23 cellular contexts compared by ENCODE assay signal in the genomic region with DNA sequence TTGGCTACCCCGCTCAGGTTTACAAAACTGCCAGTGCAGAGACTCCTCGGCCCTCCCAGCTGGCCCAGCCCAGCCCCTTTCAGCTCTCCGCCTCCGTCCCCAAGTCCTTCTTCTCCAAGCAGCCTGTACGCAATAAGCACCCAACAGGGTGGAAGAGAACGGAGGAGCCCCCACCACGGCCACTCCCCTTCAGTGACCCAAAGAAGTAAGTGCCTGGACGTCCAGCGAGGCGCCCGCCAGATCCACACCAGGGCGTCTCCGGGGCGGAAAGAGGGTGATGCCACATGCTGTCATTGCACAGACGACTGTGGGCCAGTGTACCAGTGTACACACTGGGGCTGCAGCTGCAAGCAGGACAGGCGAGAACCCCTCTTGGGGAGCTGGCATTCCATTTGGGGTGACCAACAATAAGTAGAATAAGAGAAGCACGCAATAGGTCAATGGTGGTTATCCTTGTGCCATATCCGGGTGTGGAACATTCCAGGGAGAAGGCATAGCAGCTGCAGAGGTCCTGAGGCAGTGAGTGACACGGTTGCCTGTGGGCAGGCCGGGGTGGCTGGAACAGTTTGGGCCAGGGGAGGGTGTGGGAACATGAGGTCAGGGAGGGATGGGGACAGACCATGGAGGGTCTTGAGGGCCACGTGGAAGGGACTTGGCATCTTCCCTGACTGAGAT. TPM values are rescaled to one million over a fixed set of nuclear protein-coding genes. Genes with fewer than 3 reads are reported as not detected.
DNase-seq lines count a peak whose midpoint lies in the region; ATAC-seq, FAIRE-seq and TF ChIP-seq lines count a peak whose summit lies in the region.
"Had no signal": no experiment of that assay in that cellular context is flagged by ENCODE, and none has a peak within 500 bp of the region (broad histone marks: within the 10 kb centered on the region; RNA-seq: fewer than 3 reads in every experiment).

No MANE protein-coding gene starts in this region.

- H3K27me3 ChIP-seq in BLaER1 (no peaks in the 10 kb centered on the region), K562 (ENCODE audit: control insufficient read depth in 2 of 2, insufficient read depth in 2 of 2, low read length in 2 of 2) (no peaks in the 10 kb centered on the region; a peak in 1 of 5 replicates), iPS-20b (ENCODE audit: insufficient read depth, low read length) (no peaks in the 10 kb centered on the region), skeletal muscle tissue (ENCODE audit: control insufficient read depth in 3 of 3, insufficient read depth in 3 of 3, low read length in 3 of 3) (no peaks in the 10 kb centered on the region)
- H3K27me3 ChIP-seq: adrenal gland, cardiac muscle cell, pancreas, stomach had no signal

- TF ChIP-seq POLR2A in K562 (conservative IDR thresholded peaks at IDR 0.05) (no peak), H54 (IDR thresholded peaks at IDR 0.05; ENCODE audit: low read depth, low read length) (no peak)

- no peak for TF ChIP-seq CTCF in K562 (IDR thresholded peaks at IDR 0.05 in 2 of 3, conservative IDR thresholded peaks at IDR 0.05 in 1 of 3; ENCODE audit: insufficient read depth in 2 of 3, low read depth in 1 of 3, low read length in 3 of 3)

- H3K4me3 ChIP-seq in BLaER1 = no peak overlapping the region
- H3K4me3 ChIP-seq in K562 = no peak overlapping the region
- H3K4me3 ChIP-seq in iPS-20b (ENCODE audit: low read length) = peak overlapping the region; percentile 70; the same call in 1 of the 2 replicates
- peak overlapping the region in 2 of 3 donors; percentile 23 to 56 for H3K4me3 ChIP-seq in skeletal muscle tissue (ENCODE audit: low read length in 3 of 3)
- H3K4me3 ChIP-seq: lung, pancreas had no signal

- H3K9ac ChIP-seq in BLaER1 = no peak overlapping the region
- no peak overlapping the region for H3K9ac ChIP-seq in K562 (ENCODE audit: insufficient read depth in 1 of 2, low read depth in 2 of 2, low read length in 2 of 2)
- no peak overlapping the region for H3K9ac ChIP-seq in iPS-20b (ENCODE audit: low read depth, low read length)
- H3K9ac ChIP-seq in skeletal muscle tissue (ENCODE audit: low read depth in 1 of 3, low read length in 3 of 3) = peak overlapping the region in 1 of 3 donors; percentile 64

- WGBS in K562 (ENCODE audit: insufficient coverage, low coverage, missing lambda C conversion rate) = 55% methylated on average over 21 of the region's 21 CpGs

- TF ChIP-seq RAD21 in K562 (CRISPR knock-in tag; conservative IDR thresholded peaks at IDR 0.05 in 1 of 2, IDR thresholded peaks at IDR 0.05 in 1 of 2) = no peak

- in situ Hi-C loops in K562 (cut with MboI) = no loop called here

- FAIRE-seq in K562 (lab: Jason Lieb, UNC) (no peak), H54 (lab: Jason Lieb, UNC) (no peak), RCC 7860 (lab: Jason Lieb, UNC) (no peak)
- FAIRE-seq: G401.6, pancreas had no signal

- peaks cover 64% of the 10 kb centered on the region for H3K36me3 ChIP-seq in BLaER1
- H3K36me3 ChIP-seq in K562 (ENCODE audit: control insufficient read depth, insufficient read depth, low read length) = no peaks in the 10 kb centered on the region
- H3K36me3 ChIP-seq in iPS-20b (ENCODE audit: insufficient read depth, low read depth, low read length) = peaks cover 8% of the 10 kb centered on the region
- peaks cover 7 to 25% (median 11%) of the 10 kb centered on the region in 3 donors for H3K36me3 ChIP-seq in skeletal muscle tissue (ENCODE audit: control insufficient read depth in 3 of 3, insufficient read depth in 3 of 3, low read length in 3 of 3)
- H3K36me3 ChIP-seq: adrenal gland, cardiac muscle cell, pancreas had no signal

- no peak for TF ChIP-seq EP300 in K562 (IDR thresholded peaks at IDR 0.05; ENCODE audit: low read length)

- H3K4me2 ChIP-seq in BLaER1 (0 out of 2 replicates have a peak overlapping the region, but pooled peaks have one; percentile 7), K562 (ENCODE audit: insufficient read depth, low read length) (peak overlapping the region; percentile 89)

- no peak overlapping the region for H2AFZ ChIP-seq in K562 (ENCODE audit: low read depth, low read length)

- no peaks in the 10 kb centered on the region for H3K9me1 ChIP-seq in K562 (ENCODE audit: control insufficient read depth, insufficient read depth, low read length)

- no peak overlapping the region for H3K27ac ChIP-seq in BLaER1
- no peak overlapping the region for H3K27ac ChIP-seq in K562 (ENCODE audit: extremely low read depth, low read depth, low read length)
- H3K27ac ChIP-seq in iPS-20b (ENCODE audit: low read length) = no peak overlapping the region
- no peak overlapping the region for H3K27ac ChIP-seq in skeletal muscle tissue (ENCODE audit: low read depth, low read length)
- H3K27ac ChIP-seq: cardiac muscle cell, pancreas had no signal

- no peaks in the 10 kb centered on the region for H3K79me2 ChIP-seq in K562 (ENCODE audit: control insufficient read depth, insufficient read depth, low read length)

- BruUV-seq in K562 (replicated peaks; lab: Mats Ljungman, UMichigan) = no TSS peak

- intact Hi-C loops in K562 (cut with micrococcal nuclease) = no loop called here

- H4K20me1 ChIP-seq in BLaER1 = no peaks in the 10 kb centered on the region
- H4K20me1 ChIP-seq in K562 (replicated peaks; ENCODE audit: control insufficient read depth, insufficient read depth, low read length) = no peaks in the 10 kb centered on the region; the same call in 1 of the 2 replicates

- peaks cover 25% of the 10 kb centered on the region for H3K9me3 ChIP-seq in BLaER1
- peaks cover 2% of the 10 kb centered on the region; the same call in 1 of the 2 replicates for H3K9me3 ChIP-seq in K562 (replicated peaks; ENCODE audit: control insufficient read depth, insufficient read depth, low read depth, low read length)
- no peaks in the 10 kb centered on the region for H3K9me3 ChIP-seq in iPS-20b (ENCODE audit: insufficient read depth, low read depth, low read length)
- H3K9me3 ChIP-seq in skeletal muscle tissue (ENCODE audit: control insufficient read depth in 3 of 3, low read length in 3 of 3) = no peaks in the 10 kb centered on the region
- H3K9me3 ChIP-seq: pancreas had no signal

- POLR2A ChIA-PET in K562 (lab: Yijun Ruan, JAX) = interaction anchor here (1.3 kb wide), 1 partner anchor 8 kb away, joined by 5 read pairs; no protein-coding TSS in a partner anchor

- H3K4me1 ChIP-seq in BLaER1 = peaks cover 25% of the 10 kb centered on the region
- peaks cover 13 to 17% of the 10 kb centered on the region in 2 experiments; a peak in 4 of 5 replicates for H3K4me1 ChIP-seq in K562 (replicated peaks in 1 of 2; ENCODE audit: control insufficient read depth in 2 of 2, insufficient read depth in 2 of 2, low read length in 2 of 2)
- H3K4me1 ChIP-seq in iPS-20b (ENCODE audit: insufficient read depth, low read length) = no peaks in the 10 kb centered on the region; the same call in 1 of the 2 replicates
- peaks cover 0 to 18% (median 0%) of the 10 kb centered on the region in 3 donors for H3K4me1 ChIP-seq in skeletal muscle tissue (ENCODE audit: control insufficient read depth in 3 of 3, insufficient read depth in 3 of 3, low read length in 3 of 3)
- H3K4me1 ChIP-seq: adrenal gland, pancreas, stomach had no signal

- ATAC-seq in K562 = no peak
- no peak for ATAC-seq in HG02588 (IDR thresholded peaks at IDR 0.05; ENCODE audit: unreplicated experiment)
- ATAC-seq: activated CD8-positive, alpha-beta memory T cell treated with anti-CD3 and anti-CD28 coated beads, Interleukin-2, amount 10 ng/mL, durations not matched to agents 7 days and 5 days had no signal

- CTCF ChIA-PET in K562 (lab: Yijun Ruan, JAX; ENCODE audit: low intra/inter-chr PET ratio) = no interaction called here

- no peak for DNase-seq in K562 (ENCODE audit: extremely low read depth in 1 of 4, low spot score in 3 of 4)
- DNase-seq in HUDEP-2 (lab: John Stamatoyannopoulos, UW; ENCODE audit: unreplicated experiment in 76 of 76) = no peak
- no peak for DNase-seq in H54 (ENCODE audit: insufficient read length, low spot score)
- DNase-seq in RCC 7860 (ENCODE audit: low spot score) = no peak
- DNase-seq: activated CD4-positive, alpha-beta T cell treated with anti-CD3 and anti-CD28 coated beads for 4 hours; activated CD8-positive, alpha-beta memory T cell treated with anti-CD3 and anti-CD28 coated beads, Interleukin-2, amount 10 ng/mL, durations not matched to agents 7 days and 5 days; activated gamma-delta T cell; DMS 273 treated with DMSO at 0.1 percent for 48 hours; erythroblast; NCI-H1105 treated with DMSO at 0.1 percent for 48 hours; NCI-H524; pancreas; stimulated activated CD4-positive, alpha-beta T cell treated with anti-CD3 and anti-CD28 coated beads, Interleukin-2, amount 100 ng/mL, for 48 hours; stomach had no signal

TF ChIP-seq in K562, 482 proteins besides CTCF, POLR2A, EP300 and RAD21 (continues in another document):
- TF ChIP-seq XRCC4 (IDR thresholded peaks at IDR 0.05; ENCODE audit: extremely low read depth, insufficient read depth, insufficient read length) = no peak
- no peak for TF ChIP-seq NUFIP1 (IDR thresholded peaks at IDR 0.05; ENCODE audit: partially characterized antibody)

RNA-seq across cellular contexts. Expression of gene DPF1, which starts 41.3 kb away (rescaled TPM):
- 5.0 and 8.4 TPM in 2 replicates for total RNA-seq in K562 (2011; cell fraction: chromatin; rRNA removed; ENCODE audit: low replicate concordance)
- 4.9 and 7.2 TPM in 2 replicates for total RNA-seq in K562 (2011; cell fraction: nucleolus; rRNA removed)
- total RNA-seq in K562 (2011; cell fraction: nucleoplasm; rRNA removed) = 5.0 and 6.9 TPM in 2 replicates
- total RNA-seq in K562 (2014; rRNA removed) (4.1 and 4.6 TPM in 2 replicates), K562 (2014; rRNA removed; fragmentation: Illumina TruSeq; extraction: Trizol) (1.1 and 1.6 TPM in 2 replicates), K562 (2015; rRNA removed; fragmentation: Illumina TruSeq; extraction: Trizol) (2.2 and 2.3 TPM in 2 replicates), K562 (2021) (5.7 and 6.2 TPM in 2 replicates), skeletal muscle tissue (1.0 TPM)
- polyA plus RNA-seq in K562 (2011; rRNA removed) (3.1 and 3.6 TPM in 2 replicates), K562 (2014; fragmentation: Illumina TruSeq; extraction: Trizol) (3.8 and 5.0 TPM in 2 replicates), K562 (2014; fragmentation: Nextera tagmentation; extraction: Ambion mirVana) (under 1 TPM; 0.10 to 0.29 TPM), K562 (2014; rRNA removed) (4.2 and 5.5 TPM in 2 replicates)
- polyA plus RNA-seq in K562 (2011; cell fraction: cytosol; rRNA removed) = 5.9 and 11.0 TPM in 2 replicates
- polyA plus RNA-seq in K562 (2011; cell fraction: nucleus; rRNA removed) = 5.7 and 8.6 TPM in 2 replicates
- 1.1 and 3.6 TPM in 2 replicates for polyA plus RNA-seq in K562 (2012)
- polyA minus RNA-seq in K562 (2011; rRNA and poly(A)+ RNA removed) = 2.2 and 2.6 TPM in 2 replicates
- 1.0 and 2.2 TPM in 2 replicates for polyA minus RNA-seq in K562 (2011; cell fraction: cytosol; rRNA and poly(A)+ RNA removed)
- polyA minus RNA-seq in K562 (2011; cell fraction: nucleus; rRNA and poly(A)+ RNA removed) = 2.0 and 2.7 TPM in 2 replicates
- total RNA-seq: stomach had no signal
- polyA plus RNA-seq: CD14-positive monocyte had no signal

Comparison
In these comparisons a context has a peak if more than half of its experiments do, and no peak if none do; other contexts are left out.
1. H3K4me3 ChIP-seq: peak in iPS-20b (single experiment) and skeletal muscle tissue (2 of 3); none in BLaER1 (single experiment) and K562 (single experiment).